ENCODE assay signal across 1 cellular context in genomic region chr2:180494286-180494685, GRCh38.
TF ChIP-seq lines count a peak whose summit lies in the region.

No MANE protein-coding gene starts in this region.

TF ChIP-seq in GM23338, 12 proteins besides CTCF, POLR2A, EP300 and RAD21 (continued from another document):
- TF ChIP-seq ZNF462 (CRISPR knock-in tag; IDR thresholded peaks at IDR 0.05) = no peak
